In genomic region chr17:7242717-7243576, GRCh38 we compare ENCODE assay signal across 8 cellular contexts. TPM values are rescaled to one million over a fixed set of nuclear protein-coding genes. Genes with fewer than 3 reads are reported as not detected.
DNase-seq lines count a peak whose midpoint lies in the region; ATAC-seq and TF ChIP-seq lines count a peak whose summit lies in the region.

No MANE protein-coding gene starts in this region.

- CTCF ChIA-PET in A673 (lab: Charles Lee): interaction anchor here (0.6 to 1.0 kb wide), 3 partner anchors 22 to 161 kb away, joined by 3 to 5 read pairs (median 4); partner anchors contain the start of gene TMEM256

- POLR2A ChIA-PET in A673 (lab: Charles Lee; ENCODE audit: low non-redundant PET): interaction anchor here (0.6 to 0.7 kb wide), 3 partner anchors 9 to 445 kb away, joined by 3 to 10 read pairs (median 10); partner anchors contain the start of genes CTDNEP1 and TP53

- H3K27me3 ChIP-seq in A673 (replicated peaks; ENCODE audit: insufficient read depth, low read depth, low read length, poor library complexity) (no peaks in the 10 kb centered on the region), colonic mucosa (no peaks in the 10 kb centered on the region)

- H3K9ac ChIP-seq in colonic mucosa (ENCODE audit: low read depth in 2 of 2, low read length in 2 of 2): peak overlapping the region; percentile 71 to 100

- H3K27ac ChIP-seq in A673 (ENCODE audit: low read depth, low read length, poor library complexity, severe bottlenecking): peak overlapping the region; percentile 84
- peak overlapping the region; percentile 99 for H3K27ac ChIP-seq in colonic mucosa

- H3K4me3 ChIP-seq in A673 (ENCODE audit: low read depth, low read length, poor library complexity, severe bottlenecking): peak overlapping the region; percentile 72
- peak overlapping the region; percentile 83 for H3K4me3 ChIP-seq in colonic mucosa

- H3K4me1 ChIP-seq in A673 (ENCODE audit: insufficient read depth, low read length, poor library complexity, severe bottlenecking) (peaks cover 23% of the 10 kb centered on the region), colonic mucosa (peaks cover 14% of the 10 kb centered on the region)

- H3K9me3 ChIP-seq in A673 (ENCODE audit: low read depth, low read length, poor library complexity, severe bottlenecking) (no peaks in the 10 kb centered on the region), colonic mucosa (no peaks in the 10 kb centered on the region)

- ATAC-seq in GM18873 (IDR thresholded peaks at IDR 0.05; ENCODE audit: low FRiP score, unreplicated experiment) (peak; percentile 40), HG03280 (IDR thresholded peaks at IDR 0.05; ENCODE audit: unreplicated experiment) (peak; percentile 39), left colon (peak; percentile 59)

- no TSS peak for BruUV-seq in A673 (replicated peaks; lab: Mats Ljungman, UMichigan)

- H3K36me3 ChIP-seq in A673 (ENCODE audit: insufficient read depth, low read length, poor library complexity, severe bottlenecking) (peaks cover 43% of the 10 kb centered on the region), colonic mucosa (peaks cover 5% of the 10 kb centered on the region)

- DNase-seq in A673 (ENCODE audit: low spot score) (peak; percentile 97), NCI-H510A (lab: John Stamatoyannopoulos, UW) (peak; percentile 94), colonic mucosa (peak; percentile 98), left colon (peak; percentile 96 to 99)
- DNase-seq in activated CD4-positive, alpha-beta T cell treated with anti-CD3 and anti-CD28 coated beads for 4 hours: peak; percentile 92 to 93
- peak; percentile 76 to 88 (median 82) for DNase-seq in stimulated activated CD4-positive, alpha-beta T cell treated with anti-CD3 and anti-CD28 coated beads, Interleukin-1b, Interleukin-23, amount 100 ng/mL, for 24 hours (ENCODE audit: low read depth in 4 of 4, low spot score in 1 of 4)

- intact Hi-C loops in A673 (cut with micrococcal nuclease; ENCODE audit: unreplicated experiment): loop anchor here (1.0 kb wide), 1 partner anchor 8 kb away; the partner anchor contains the start of gene CTDNEP1
- intact Hi-C loops in colonic mucosa (cut with DNase I): no loop called here
- intact Hi-C loops in left colon (cut with DNase I, micrococcal nuclease): no loop called here

- no peak for TF ChIP-seq CTCF in A673 (conservative IDR thresholded peaks at IDR 0.05; ENCODE audit: low read depth, low read length)
- no peak for TF ChIP-seq CTCF in colonic mucosa (IDR thresholded peaks at IDR 0.05)

RNA-seq across cellular contexts. Expression of gene GABARAP, which starts 0.7 kb away (rescaled TPM):
- total RNA-seq in A673 (2021) (296 and 314 TPM in 2 replicates), colonic mucosa (100 to 1,000 TPM; 378 to 513 TPM), left colon (100 to 1,000 TPM; 431 to 505 TPM)

RNA-seq across cellular contexts. Expression of gene PHF23, which starts 3.7 kb away (rescaled TPM):
- total RNA-seq in A673 (2021) (84.0 and 85.1 TPM in 2 replicates), colonic mucosa (10 to 100 TPM; 29.8 to 38.6 TPM), left colon (10 to 100 TPM; 33.9 to 44.1 TPM)

RNA-seq across cellular contexts. Expression of gene CTDNEP1, which starts 8.6 kb away (rescaled TPM):
- total RNA-seq in A673 (2021) (175 and 179 TPM in 2 replicates), colonic mucosa (100 to 1,000 TPM; 124 to 145 TPM), left colon (100 to 1,000 TPM; 108 to 117 TPM)

RNA-seq across cellular contexts. Expression of gene DVL2, which starts 8.6 kb away (rescaled TPM):
- total RNA-seq in A673 (2021) (133 and 139 TPM in 2 replicates), colonic mucosa (10 to 100 TPM; 32.4 to 42.4 TPM), left colon (10 to 100 TPM; 30.9 to 34.9 TPM)

RNA-seq across cellular contexts. Expression of gene ELP5, which starts 9.1 kb away (rescaled TPM):
- total RNA-seq in A673 (2021): 123 and 128 TPM in 2 replicates
- total RNA-seq in colonic mucosa: 10 to 100 TPM; 34.4 to 77.9 TPM
- total RNA-seq in left colon: 10 to 100 TPM; 42.4 to 55.4 TPM

Comparison
In these comparisons a context has a peak if more than half of its experiments do, and no peak if none do; other contexts are left out.
1. Peak in every context shown above with its lines: DNase-seq, ATAC-seq, H3K4me3 ChIP-seq and H3K27ac ChIP-seq.